In the genomic region with DNA sequence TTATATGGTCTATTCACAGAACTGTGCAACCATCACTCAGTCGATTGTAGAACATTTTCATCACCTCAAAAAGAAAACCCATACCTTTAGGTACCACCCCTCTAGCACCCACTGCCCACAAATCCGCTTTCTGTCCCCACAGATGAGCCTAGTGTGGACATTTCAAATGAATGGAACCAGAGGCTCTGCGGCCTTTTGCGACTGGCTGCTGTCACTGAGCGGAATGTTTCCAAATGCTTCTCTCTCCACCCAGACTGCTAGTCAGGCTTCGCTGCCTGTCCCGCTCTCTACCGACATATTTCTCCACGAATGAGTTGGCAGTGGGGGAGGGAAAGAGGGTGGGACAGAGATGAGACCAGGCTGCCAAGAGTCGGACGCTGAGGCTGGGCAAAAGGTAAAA, we compare ENCODE assay signal across 3 cellular contexts.
TF ChIP-seq lines count a peak whose summit lies in the region.

No MANE protein-coding gene starts in this region.

TF ChIP-seq in SK-N-SH treated with all-trans-retinoic acid at 6 μM for 48 hours, 23 proteins besides CTCF, POLR2A, EP300 and RAD21:
- TF ChIP-seq ZNF70 (CRISPR knock-in tag; IDR thresholded peaks at IDR 0.05) = 0 out of 2 replicates have a peak, but pooled peaks have one; percentile 25
- no peak for TF ChIP-seq TSHZ2 (CRISPR knock-in tag; IDR thresholded peaks at IDR 0.05)

TF ChIP-seq in SK-N-SH, 30 proteins besides CTCF, POLR2A, EP300 and RAD21:
- TF ChIP-seq USF2 (IDR thresholded peaks at IDR 0.05; ENCODE audit: borderline replicate concordance, low read depth, low read length) (no peak), REST (IDR thresholded peaks at IDR 0.05; ENCODE audit: low read depth, low read length) (no peak), RCOR1 (IDR thresholded peaks at IDR 0.05; ENCODE audit: low read length) (no peak), MAX (IDR thresholded peaks at IDR 0.05; ENCODE audit: low read depth) (no peak), NFIC (IDR thresholded peaks at IDR 0.05; ENCODE audit: borderline replicate concordance) (no peak), RFX5 (IDR thresholded peaks at IDR 0.05; ENCODE audit: low read length) (no peak), MXI1 (IDR thresholded peaks at IDR 0.05; ENCODE audit: low read depth, low read length) (no peak), SIN3A (IDR thresholded peaks at IDR 0.05; ENCODE audit: borderline replicate concordance, low read depth, low read length) (no peak), TCF12 (IDR thresholded peaks at IDR 0.05) (no peak)
- TF ChIP-seq, protein P1, sequence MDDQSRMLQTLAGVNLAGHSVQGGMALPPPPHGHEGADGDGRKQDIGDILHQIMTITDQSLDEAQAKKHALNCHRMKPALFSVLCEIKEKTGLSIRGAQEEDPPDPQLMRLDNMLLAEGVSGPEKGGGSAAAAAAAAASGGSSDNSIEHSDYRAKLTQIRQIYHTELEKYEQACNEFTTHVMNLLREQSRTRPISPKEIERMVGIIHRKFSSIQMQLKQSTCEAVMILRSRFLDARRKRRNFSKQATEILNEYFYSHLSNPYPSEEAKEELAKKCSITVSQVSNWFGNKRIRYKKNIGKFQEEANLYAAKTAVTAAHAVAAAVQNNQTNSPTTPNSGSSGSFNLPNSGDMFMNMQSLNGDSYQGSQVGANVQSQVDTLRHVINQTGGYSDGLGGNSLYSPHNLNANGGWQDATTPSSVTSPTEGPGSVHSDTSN (IDR thresholded peaks at IDR 0.05) = no peak
- TF ChIP-seq, protein P2, sequence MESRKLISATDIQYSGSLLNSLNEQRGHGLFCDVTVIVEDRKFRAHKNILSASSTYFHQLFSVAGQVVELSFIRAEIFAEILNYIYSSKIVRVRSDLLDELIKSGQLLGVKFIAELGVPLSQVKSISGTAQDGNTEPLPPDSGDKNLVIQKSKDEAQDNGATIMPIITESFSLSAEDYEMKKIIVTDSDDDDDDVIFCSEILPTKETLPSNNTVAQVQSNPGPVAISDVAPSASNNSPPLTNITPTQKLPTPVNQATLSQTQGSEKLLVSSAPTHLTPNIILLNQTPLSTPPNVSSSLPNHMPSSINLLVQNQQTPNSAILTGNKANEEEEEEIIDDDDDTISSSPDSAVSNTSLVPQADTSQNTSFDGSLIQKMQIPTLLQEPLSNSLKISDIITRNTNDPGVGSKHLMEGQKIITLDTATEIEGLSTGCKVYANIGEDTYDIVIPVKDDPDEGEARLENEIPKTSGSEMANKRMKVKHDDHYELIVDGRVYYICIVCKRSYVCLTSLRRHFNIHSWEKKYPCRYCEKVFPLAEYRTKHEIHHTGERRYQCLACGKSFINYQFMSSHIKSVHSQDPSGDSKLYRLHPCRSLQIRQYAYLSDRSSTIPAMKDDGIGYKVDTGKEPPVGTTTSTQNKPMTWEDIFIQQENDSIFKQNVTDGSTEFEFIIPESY (IDR thresholded peaks at IDR 0.05; ENCODE audit: borderline replicate concordance, low read depth) = no peak

TF ChIP-seq in K562, 482 proteins besides CTCF, POLR2A, EP300 and RAD21:
- TF ChIP-seq RERE (CRISPR knock-in tag; IDR thresholded peaks at IDR 0.05; ENCODE audit: borderline replicate concordance) (no peak), ZFP36 (IDR thresholded peaks at IDR 0.05; ENCODE audit: low read depth, low read length, partially characterized antibody) (peak; percentile 7), WHSC1 (IDR thresholded peaks at IDR 0.05; ENCODE audit: low read length) (no peak)
